Comparison of ENCODE assay signal across 8 cellular contexts in genomic region chr18:9474103-9474982, GRCh38. TPM values are rescaled to one million over a fixed set of nuclear protein-coding genes. Genes with fewer than 3 reads are reported as not detected.
DNase-seq lines count a peak whose midpoint lies in the region; ATAC-seq and TF ChIP-seq lines count a peak whose summit lies in the region.

No MANE protein-coding gene starts in this region.

- peaks cover 21% of the 10 kb centered on the region for H3K4me1 ChIP-seq in DND-41 (ENCODE audit: insufficient read depth, low read length)
- peaks cover 8% of the 10 kb centered on the region; the same call in 1 of the 2 replicates for H3K4me1 ChIP-seq in HUES6 (ENCODE audit: control insufficient read depth, insufficient read depth, low read length)
- H3K4me1 ChIP-seq in esophagus muscularis mucosa: peaks cover 19 to 28% (median 20%) of the 10 kb centered on the region in 4 donors

- H3K79me2 ChIP-seq in DND-41 (ENCODE audit: insufficient read depth, low read length): peaks cover 40% of the 10 kb centered on the region

- H3K27ac ChIP-seq in DND-41 (ENCODE audit: low read length) (peak overlapping the region; percentile 88), HUES6 (ENCODE audit: low read depth, low read length) (peak overlapping the region; percentile 68; the same call in 1 of the 2 replicates), esophagus muscularis mucosa (replicated peaks in 1 of 4) (peak overlapping the region; percentile 87 to 96 (median 92))

- H3K4me3 ChIP-seq in DND-41 (ENCODE audit: low read depth in 1 of 2, low read length in 2 of 2) (peak overlapping the region; percentile 46 to 73; a peak in 3 of 4 replicates), HUES6 (ENCODE audit: low read depth, low read length) (peak overlapping the region; percentile 92), esophagus muscularis mucosa (peak overlapping the region; percentile 82 to 94 (median 88))

- peak overlapping the region; percentile 95 for H2AFZ ChIP-seq in DND-41 (ENCODE audit: low read depth, low read length)

- peaks cover 13% of the 10 kb centered on the region for H3K36me3 ChIP-seq in DND-41 (ENCODE audit: insufficient read depth, low read length)
- H3K36me3 ChIP-seq in HUES6 (ENCODE audit: control insufficient read depth, insufficient read depth, low read length): no peaks in the 10 kb centered on the region
- H3K36me3 ChIP-seq in esophagus muscularis mucosa: peaks cover 4 to 8% (median 5%) of the 10 kb centered on the region in 4 donors

- H4K20me1 ChIP-seq in DND-41 (ENCODE audit: insufficient read depth, low read length): peaks cover 7% of the 10 kb centered on the region; the same call in 1 of the 2 replicates

- peak overlapping the region; percentile 94 for H3K4me2 ChIP-seq in DND-41 (ENCODE audit: insufficient read depth, low read length)

- 29% methylated on average over 37 of the region's 37 CpGs for WGBS in esophagus muscularis mucosa

- intact Hi-C loops in esophagus muscularis mucosa (cut with DNase I): no loop called here

- peak overlapping the region; percentile 86 for H3K4me3 Mint-ChIP-seq in T-helper 2 cell treated with Interferon-gamma antibody and Interleukin-4, amounts not matched to agents 5 μg/mL and 100 μg/mL, for 36 hours
- H3K4me3 Mint-ChIP-seq in natural killer cell treated with Interleukin-12 subunit alpha and Interleukin-12 subunit beta and Interleukin-15 and Interleukin-18, amount 100 ng/mL, for 72 hours: peak overlapping the region; percentile 93

- peaks cover 33% of the 10 kb centered on the region for H3K27me3 Mint-ChIP-seq in T-helper 2 cell treated with Interferon-gamma antibody and Interleukin-4, amounts not matched to agents 5 μg/mL and 100 μg/mL, for 36 hours (ENCODE audit: low read depth)
- peaks cover 14 to 19% of the 10 kb centered on the region in 2 donors for H3K27me3 Mint-ChIP-seq in natural killer cell treated with Interleukin-12 subunit alpha and Interleukin-12 subunit beta and Interleukin-15 and Interleukin-18, amount 100 ng/mL, for 72 hours

- peaks cover 5% of the 10 kb centered on the region for H3K9me3 Mint-ChIP-seq in T-helper 2 cell treated with Interferon-gamma antibody and Interleukin-4, amounts not matched to agents 5 μg/mL and 100 μg/mL, for 36 hours
- H3K9me3 Mint-ChIP-seq in natural killer cell treated with Interleukin-12 subunit alpha and Interleukin-12 subunit beta and Interleukin-15 and Interleukin-18, amount 100 ng/mL, for 72 hours: no peaks in the 10 kb centered on the region

- H3K27me3 ChIP-seq in DND-41 (ENCODE audit: insufficient read depth, low read length, poor library complexity): no peaks in the 10 kb centered on the region
- no peaks in the 10 kb centered on the region for H3K27me3 ChIP-seq in HUES6 (ENCODE audit: control insufficient read depth, insufficient read depth, low read length)
- H3K27me3 ChIP-seq in esophagus muscularis mucosa: no peaks in the 10 kb centered on the region

- H3K9me3 ChIP-seq in DND-41 (ENCODE audit: insufficient read depth, low read length, severe bottlenecking) (no peaks in the 10 kb centered on the region), HUES6 (ENCODE audit: control insufficient read depth, insufficient read depth, low read depth, low read length) (no peaks in the 10 kb centered on the region), esophagus muscularis mucosa (no peaks in the 10 kb centered on the region)

- TF ChIP-seq EP300 in esophagus muscularis mucosa (IDR thresholded peaks at IDR 0.05): no peak

- H3K36me3 Mint-ChIP-seq in T-helper 2 cell treated with Interferon-gamma antibody and Interleukin-4, amounts not matched to agents 5 μg/mL and 100 μg/mL, for 36 hours (ENCODE audit: low read depth): peaks cover 7% of the 10 kb centered on the region
- peaks cover 12% of the 10 kb centered on the region for H3K36me3 Mint-ChIP-seq in natural killer cell treated with Interleukin-12 subunit alpha and Interleukin-12 subunit beta and Interleukin-15 and Interleukin-18, amount 100 ng/mL, for 72 hours

- H3K27ac Mint-ChIP-seq in T-helper 2 cell treated with Interferon-gamma antibody and Interleukin-4, amounts not matched to agents 5 μg/mL and 100 μg/mL, for 36 hours: peak overlapping the region; percentile 95
- H3K27ac Mint-ChIP-seq in natural killer cell treated with Interleukin-12 subunit alpha and Interleukin-12 subunit beta and Interleukin-15 and Interleukin-18, amount 100 ng/mL, for 72 hours: peak overlapping the region; percentile 82 to 95

- TF ChIP-seq CTCF in DND-41 (IDR thresholded peaks at IDR 0.05; ENCODE audit: borderline replicate concordance, extremely low read depth, low read length, poor library complexity, severe bottlenecking): no peak
- TF ChIP-seq CTCF in esophagus muscularis mucosa (IDR thresholded peaks at IDR 0.05): peak in 1 of 3 experiments; percentile 14

- no peak for ATAC-seq in DND-41 (ENCODE audit: insufficient read depth, low read depth)
- no peak for ATAC-seq in natural killer cell treated with Interleukin-12 subunit alpha and Interleukin-12 subunit beta and Interleukin-15 and Interleukin-18, amount 100 ng/mL, for 72 hours
- ATAC-seq in HG02852 (IDR thresholded peaks at IDR 0.05; ENCODE audit: unreplicated experiment): no peak
- no peak for ATAC-seq in GM21529 (IDR thresholded peaks at IDR 0.05; ENCODE audit: unreplicated experiment)
- no peak for ATAC-seq in GM21825 (IDR thresholded peaks at IDR 0.05; ENCODE audit: unreplicated experiment)

- H3K9ac ChIP-seq in DND-41 (ENCODE audit: low read depth, low read length) (peak overlapping the region; percentile 82), HUES6 (ENCODE audit: low read length) (peak overlapping the region; percentile 96)

- TF ChIP-seq POLR2A in esophagus muscularis mucosa (IDR thresholded peaks at IDR 0.05; ENCODE audit: low read depth): no peak

- H3K4me1 Mint-ChIP-seq in T-helper 2 cell treated with Interferon-gamma antibody and Interleukin-4, amounts not matched to agents 5 μg/mL and 100 μg/mL, for 36 hours (ENCODE audit: low read depth): peaks cover 23% of the 10 kb centered on the region
- peaks cover 20 to 29% of the 10 kb centered on the region in 2 donors for H3K4me1 Mint-ChIP-seq in natural killer cell treated with Interleukin-12 subunit alpha and Interleukin-12 subunit beta and Interleukin-15 and Interleukin-18, amount 100 ng/mL, for 72 hours (ENCODE audit: low read depth in 2 of 2)

- DNase-seq in DND-41 (no peak), esophagus muscularis mucosa (ENCODE audit: extremely low spot score) (peak; percentile 96)
- DNase-seq in T-helper 2 cell treated with Interferon-gamma antibody and Interleukin-4, amounts not matched to agents 5 μg/mL and 100 μg/mL, for 36 hours (ENCODE audit: low spot score): no peak
- no peak for DNase-seq in natural killer cell treated with Interleukin-12 subunit alpha and Interleukin-12 subunit beta and Interleukin-15 and Interleukin-18, amount 100 ng/mL, for 72 hours (ENCODE audit: low spot score)

RNA-seq across cellular contexts. Expression of gene RALBP1, which starts 1.0 kb away (rescaled TPM):
- 100 to 1,000 TPM; 103 to 164 (median 115) TPM for total RNA-seq in esophagus muscularis mucosa
- total RNA-seq in natural killer cell treated with Interleukin-12 subunit alpha and Interleukin-12 subunit beta and Interleukin-15 and Interleukin-18, amount 100 ng/mL, for 72 hours: 10 to 100 TPM; 51.0 to 64.3 TPM
